Comparison of ENCODE assay signal across 11 cellular contexts in genomic region chr14:50018236-50019210, GRCh38.
DNase-seq lines count a peak whose midpoint lies in the region; ATAC-seq and TF ChIP-seq lines count a peak whose summit lies in the region.
"Had no signal": no experiment of that assay in that cellular context is flagged by ENCODE, and none has a peak within 500 bp of the region (broad histone marks: within the 10 kb centered on the region; RNA-seq: fewer than 3 reads in every experiment).

No MANE protein-coding gene starts in this region.

- H3K27me3 Mint-ChIP-seq in chondrocyte (ENCODE audit: low read depth) = no peaks in the 10 kb centered on the region
- no peaks in the 10 kb centered on the region for H3K27me3 Mint-ChIP-seq in activated CD8-positive, alpha-beta memory T cell treated with anti-CD3 and anti-CD28 coated beads, Interleukin-2, amount 10 ng/mL, durations not matched to agents 7 days and 5 days
- H3K27me3 Mint-ChIP-seq: naive thymus-derived CD8-positive, alpha-beta T cell had no signal

- H3K27me3 ChIP-seq in stomach smooth muscle (ENCODE audit: control insufficient read depth in 1 of 2, insufficient read depth in 2 of 2, low read length in 2 of 2) = no peaks in the 10 kb centered on the region

- H3K4me1 Mint-ChIP-seq in chondrocyte (ENCODE audit: low read depth) = peaks cover 58% of the 10 kb centered on the region
- peaks cover 45% of the 10 kb centered on the region for H3K4me1 Mint-ChIP-seq in activated CD8-positive, alpha-beta memory T cell treated with anti-CD3 and anti-CD28 coated beads, Interleukin-2, amount 10 ng/mL, durations not matched to agents 7 days and 5 days

- H3K4me1 ChIP-seq in stomach smooth muscle (ENCODE audit: control insufficient read depth, insufficient read depth, low read length) = peaks cover 15% of the 10 kb centered on the region

- peak; percentile 53 for DNase-seq in HT1080 (ENCODE audit: low read depth)
- no peak for DNase-seq in chondrocyte (ENCODE audit: low spot score)
- peak; percentile 5 for DNase-seq in kidney glomerular epithelial cell (lab: John Stamatoyannopoulos, UW)
- DNase-seq in NAMALWA (ENCODE audit: low spot score) = no peak
- no peak for DNase-seq in activated CD8-positive, alpha-beta memory T cell treated with anti-CD3 and anti-CD28 coated beads, Interleukin-2, amount 10 ng/mL, durations not matched to agents 7 days and 5 days
- DNase-seq: COR-L47; naive thymus-derived CD8-positive, alpha-beta T cell had no signal

- no peak overlapping the region for H3K4me3 Mint-ChIP-seq in chondrocyte (ENCODE audit: unreplicated experiment)
- no peak overlapping the region for H3K4me3 Mint-ChIP-seq in activated CD8-positive, alpha-beta memory T cell treated with anti-CD3 and anti-CD28 coated beads, Interleukin-2, amount 10 ng/mL, durations not matched to agents 7 days and 5 days
- H3K4me3 Mint-ChIP-seq: naive thymus-derived CD8-positive, alpha-beta T cell; T-helper 1 cell treated with Interleukin-12 subunit alpha and Interleukin-12 subunit beta and Interleukin-4 antibody, amounts not matched to agents 30 μg/mL and 1 μg/mL, for 36 hours had no signal

- peaks cover 13% of the 10 kb centered on the region for H3K9me3 Mint-ChIP-seq in chondrocyte (ENCODE audit: low read depth)
- H3K9me3 Mint-ChIP-seq in activated CD8-positive, alpha-beta memory T cell treated with anti-CD3 and anti-CD28 coated beads, Interleukin-2, amount 10 ng/mL, durations not matched to agents 7 days and 5 days (ENCODE audit: low read depth) = peaks cover 12% of the 10 kb centered on the region

- H3K36me3 ChIP-seq in stomach smooth muscle (ENCODE audit: control insufficient read depth in 2 of 2, insufficient read depth in 2 of 2, low read length in 2 of 2) = no peaks in the 10 kb centered on the region

- H3K27ac Mint-ChIP-seq in chondrocyte (ENCODE audit: unreplicated experiment) = peak overlapping the region; percentile 96
- H3K27ac Mint-ChIP-seq in activated CD8-positive, alpha-beta memory T cell treated with anti-CD3 and anti-CD28 coated beads, Interleukin-2, amount 10 ng/mL, durations not matched to agents 7 days and 5 days = no peak overlapping the region
- H3K27ac Mint-ChIP-seq: T-helper 1 cell treated with Interleukin-12 subunit alpha and Interleukin-12 subunit beta and Interleukin-4 antibody, amounts not matched to agents 30 μg/mL and 1 μg/mL, for 36 hours had no signal

- peaks cover 0 to 3% of the 10 kb centered on the region in 2 donors for H3K9me3 ChIP-seq in stomach smooth muscle (ENCODE audit: control insufficient read depth in 2 of 2, low read length in 2 of 2)

- H3K4me3 ChIP-seq in stomach smooth muscle (ENCODE audit: low read length in 2 of 2) = no peak overlapping the region

- H3K9ac ChIP-seq in stomach smooth muscle (ENCODE audit: low read length in 2 of 2) = peak overlapping the region in 1 of 2 donors; percentile 31

- TF ChIP-seq CTCF in chondrocyte (IDR thresholded peaks at IDR 0.05) = no peak

- H3K36me3 Mint-ChIP-seq in chondrocyte (ENCODE audit: low read depth) = peaks cover 2% of the 10 kb centered on the region
- peaks cover 65% of the 10 kb centered on the region for H3K36me3 Mint-ChIP-seq in activated CD8-positive, alpha-beta memory T cell treated with anti-CD3 and anti-CD28 coated beads, Interleukin-2, amount 10 ng/mL, durations not matched to agents 7 days and 5 days

- CTCF ChIA-PET in activated CD8-positive, alpha-beta memory T cell treated with anti-CD3 and anti-CD28 coated beads, Interleukin-2, amount 10 ng/mL, durations not matched to agents 7 days and 5 days (lab: Charles Lee) = interaction anchor here (1.2 to 1.9 kb wide), 2 partner anchors 15 to 16 kb away, joined by 3 to 5 read pairs; no protein-coding TSS in a partner anchor

- ATAC-seq in GM19452 (IDR thresholded peaks at IDR 0.05; ENCODE audit: unreplicated experiment) (no peak), GM21526 (IDR thresholded peaks at IDR 0.05; ENCODE audit: low FRiP score, unreplicated experiment) (no peak)
- ATAC-seq in activated CD8-positive, alpha-beta memory T cell treated with anti-CD3 and anti-CD28 coated beads, Interleukin-2, amount 10 ng/mL, durations not matched to agents 7 days and 5 days = no peak
- ATAC-seq: naive thymus-derived CD8-positive, alpha-beta T cell had no signal

- H3K27ac ChIP-seq in stomach smooth muscle (ENCODE audit: low read length) = peak overlapping the region; percentile 49

Comparison
In these comparisons a context has a peak if more than half of its experiments do, and no peak if none do; other contexts are left out.
1. DNase-seq: peak in HT1080 (single experiment) and kidney glomerular epithelial cell (single experiment); none in chondrocyte (single experiment), NAMALWA (single experiment) and activated CD8-positive, alpha-beta memory T cell treated with anti-CD3 and anti-CD28 coated beads, Interleukin-2, amount 10 ng/mL, durations not matched to agents 7 days and 5 days (single experiment).